In genomic region chr19:37692956-37693660, GRCh38 we compare ENCODE assay signal across 12 cellular contexts. TPM values are rescaled to one million over a fixed set of nuclear protein-coding genes. Genes with fewer than 3 reads are reported as not detected.
DNase-seq lines count a peak whose midpoint lies in the region; ATAC-seq and TF ChIP-seq lines count a peak whose summit lies in the region.
"Had no signal": no experiment of that assay in that cellular context is flagged by ENCODE, and none has a peak within 500 bp of the region (broad histone marks: within the 10 kb centered on the region; RNA-seq: fewer than 3 reads in every experiment).

No MANE protein-coding gene starts in this region.

- peak overlapping the region; percentile 40 for H3K4me3 Mint-ChIP-seq in Caco-2 (ENCODE audit: unreplicated experiment)

- H3K4me1 ChIP-seq in Caco-2: no peaks in the 10 kb centered on the region
- H3K4me1 ChIP-seq in SJCRH30: no peaks in the 10 kb centered on the region

- H3K27ac Mint-ChIP-seq in Caco-2 (ENCODE audit: unreplicated experiment): no peak overlapping the region

- CTCF ChIA-PET in Caco-2 (lab: Charles Lee) (interaction anchor here (0.8 kb wide), 1 partner anchor 99 kb away, joined by 4 read pairs; the partner anchor contains the start of genes ZNF540 and ZNF571), HEK293T (lab: Yijun Ruan, JAX) (no interaction called here)

- no peak overlapping the region for H3K27ac ChIP-seq in SJCRH30

- BruUV-seq in Caco-2 (replicated peaks; lab: Mats Ljungman, UMichigan): no TSS peak

- H3K4me1 Mint-ChIP-seq in Caco-2 (ENCODE audit: low read depth, unreplicated experiment): no peaks in the 10 kb centered on the region

- H3K27me3 ChIP-seq in Caco-2 (replicated peaks; ENCODE audit: control insufficient read depth, insufficient read depth, low read length) (no peaks in the 10 kb centered on the region), SJCRH30 (no peaks in the 10 kb centered on the region)

- DNase-seq in Caco-2: no peak
- no peak for DNase-seq in SJCRH30
- peak; percentile 72 for DNase-seq in globus pallidus (ENCODE audit: low spot score)
- DNase-seq in pons (ENCODE audit: low spot score): peak; percentile 77
- DNase-seq in HEK293T (ENCODE audit: extremely low spot score): no peak
- no peak for DNase-seq in occipital lobe (lab: John Stamatoyannopoulos, UW)
- DNase-seq: Calu3; NCI-H446 treated with DMSO at 0.1 percent for 48 hours; stimulated activated CD4-positive, alpha-beta T cell treated with anti-CD3 and anti-CD28 coated beads, Interleukin-4, amount 100 ng/mL, for 24 hours; T-helper 9 cell had no signal

- TF ChIP-seq CTCF in Caco-2 (IDR thresholded peaks at IDR 0.05; ENCODE audit: insufficient read depth in 1 of 2, low read depth in 1 of 2, low read length in 1 of 2, severe bottlenecking in 1 of 2, unreplicated experiment in 1 of 2): no peak

- POLR2A ChIA-PET in Caco-2 (lab: Charles Lee): no interaction called here
- POLR2A ChIA-PET in HEK293T (lab: Yijun Ruan, JAX): no interaction called here

- peaks cover 48% of the 10 kb centered on the region for H3K9me3 ChIP-seq in Caco-2
- H3K9me3 ChIP-seq in SJCRH30 (replicated peaks): peaks cover 16% of the 10 kb centered on the region; the same call in 1 of the 2 replicates

- no peak overlapping the region for H3K4me3 ChIP-seq in Caco-2 (ENCODE audit: low read depth, low read length)
- peak overlapping the region; percentile 72; the same call in 1 of the 2 replicates for H3K4me3 ChIP-seq in SJCRH30

- intact Hi-C loops in Caco-2 (cut with micrococcal nuclease; ENCODE audit: unreplicated experiment): no loop called here

- H3K9me3 Mint-ChIP-seq in Caco-2 (ENCODE audit: unreplicated experiment): peaks cover 25% of the 10 kb centered on the region

- H3K36me3 Mint-ChIP-seq in Caco-2 (ENCODE audit: insufficient read depth, unreplicated experiment): peaks cover 11% of the 10 kb centered on the region

- ATAC-seq in HG02981 (IDR thresholded peaks at IDR 0.05; ENCODE audit: unreplicated experiment): no peak

- H3K27me3 Mint-ChIP-seq in Caco-2 (ENCODE audit: insufficient read depth, unreplicated experiment): no peaks in the 10 kb centered on the region
- H3K27me3 Mint-ChIP-seq: stimulated activated naive CD8-positive, alpha-beta T cell treated with anti-CD3 and anti-CD28 coated beads, Interleukin-15, Interleukin-2, amounts not matched to agents 100 ng/mL and 50 ng/mL, for 24 hours had no signal

- peaks cover 2% of the 10 kb centered on the region; the same call in 1 of the 2 replicates for H3K36me3 ChIP-seq in Caco-2 (ENCODE audit: control insufficient read depth, insufficient read depth, low read length)
- peaks cover 7% of the 10 kb centered on the region; the same call in 1 of the 2 replicates for H3K36me3 ChIP-seq in SJCRH30

TF ChIP-seq in HEK293T, 16 proteins besides CTCF, POLR2A, EP300 and RAD21:
- TF ChIP-seq FOXA1 (IDR thresholded peaks at IDR 0.05) (no peak), SP1 (IDR thresholded peaks at IDR 0.05) (no peak), LEF1 (IDR thresholded peaks at IDR 0.05; ENCODE audit: borderline replicate concordance) (no peak), NFRKB (IDR thresholded peaks at IDR 0.05) (no peak)
TF ChIP-seq in HEK293T: peak in this region for 0.

RNA-seq across cellular contexts. Expression of gene ZNF607, which starts 26.5 kb away (rescaled TPM):
- total RNA-seq in Caco-2 (2022) (14.5 and 15.4 TPM in 2 replicates), occipital lobe (25.9 TPM)
- total RNA-seq in SJCRH30 (2014; rRNA removed; shearing (Covaris generic)): 10.6 and 12.2 TPM in 2 replicates

RNA-seq across cellular contexts. Expression of gene ZFP30, which starts 37.8 kb away (rescaled TPM):
- total RNA-seq in Caco-2 (2022) (12.9 and 15.5 TPM in 2 replicates), occipital lobe (80.6 TPM)
- 25.3 and 29.7 TPM in 2 replicates for total RNA-seq in SJCRH30 (2014; rRNA removed; shearing (Covaris generic))

Comparison
In these comparisons a context has a peak if more than half of its experiments do, and no peak if none do; other contexts are left out.
1. DNase-seq: peak in globus pallidus (single experiment) and pons (single experiment); none in Caco-2 (0 of 2), SJCRH30 (0 of 2), HEK293T (single experiment) and occipital lobe (single experiment).